1 cellular context compared by ENCODE assay signal in the genomic region with DNA sequence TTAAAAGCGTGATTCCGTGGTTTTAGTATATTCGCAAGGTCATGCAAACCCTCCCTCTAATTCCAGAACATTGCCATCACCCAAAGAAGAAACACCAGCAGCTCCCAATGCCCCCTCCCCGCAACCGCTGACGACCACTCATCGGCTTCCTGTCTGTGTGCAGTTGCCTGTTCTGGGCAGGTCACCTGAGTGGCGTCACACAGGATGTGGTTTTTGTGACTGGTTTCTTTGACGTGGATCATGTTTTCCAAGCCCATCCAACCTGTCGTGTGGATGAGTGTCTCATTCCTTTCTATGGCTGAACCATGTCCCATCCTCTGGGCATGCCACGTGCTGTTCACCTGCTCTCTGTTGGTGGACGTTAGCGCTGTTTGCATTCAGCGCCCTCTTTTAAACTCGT.
TF ChIP-seq lines count a peak whose summit lies in the region.

No MANE protein-coding gene starts in this region.

TF ChIP-seq in GM23338, 12 proteins besides CTCF, POLR2A, EP300 and RAD21:
- TF ChIP-seq, protein P1, sequence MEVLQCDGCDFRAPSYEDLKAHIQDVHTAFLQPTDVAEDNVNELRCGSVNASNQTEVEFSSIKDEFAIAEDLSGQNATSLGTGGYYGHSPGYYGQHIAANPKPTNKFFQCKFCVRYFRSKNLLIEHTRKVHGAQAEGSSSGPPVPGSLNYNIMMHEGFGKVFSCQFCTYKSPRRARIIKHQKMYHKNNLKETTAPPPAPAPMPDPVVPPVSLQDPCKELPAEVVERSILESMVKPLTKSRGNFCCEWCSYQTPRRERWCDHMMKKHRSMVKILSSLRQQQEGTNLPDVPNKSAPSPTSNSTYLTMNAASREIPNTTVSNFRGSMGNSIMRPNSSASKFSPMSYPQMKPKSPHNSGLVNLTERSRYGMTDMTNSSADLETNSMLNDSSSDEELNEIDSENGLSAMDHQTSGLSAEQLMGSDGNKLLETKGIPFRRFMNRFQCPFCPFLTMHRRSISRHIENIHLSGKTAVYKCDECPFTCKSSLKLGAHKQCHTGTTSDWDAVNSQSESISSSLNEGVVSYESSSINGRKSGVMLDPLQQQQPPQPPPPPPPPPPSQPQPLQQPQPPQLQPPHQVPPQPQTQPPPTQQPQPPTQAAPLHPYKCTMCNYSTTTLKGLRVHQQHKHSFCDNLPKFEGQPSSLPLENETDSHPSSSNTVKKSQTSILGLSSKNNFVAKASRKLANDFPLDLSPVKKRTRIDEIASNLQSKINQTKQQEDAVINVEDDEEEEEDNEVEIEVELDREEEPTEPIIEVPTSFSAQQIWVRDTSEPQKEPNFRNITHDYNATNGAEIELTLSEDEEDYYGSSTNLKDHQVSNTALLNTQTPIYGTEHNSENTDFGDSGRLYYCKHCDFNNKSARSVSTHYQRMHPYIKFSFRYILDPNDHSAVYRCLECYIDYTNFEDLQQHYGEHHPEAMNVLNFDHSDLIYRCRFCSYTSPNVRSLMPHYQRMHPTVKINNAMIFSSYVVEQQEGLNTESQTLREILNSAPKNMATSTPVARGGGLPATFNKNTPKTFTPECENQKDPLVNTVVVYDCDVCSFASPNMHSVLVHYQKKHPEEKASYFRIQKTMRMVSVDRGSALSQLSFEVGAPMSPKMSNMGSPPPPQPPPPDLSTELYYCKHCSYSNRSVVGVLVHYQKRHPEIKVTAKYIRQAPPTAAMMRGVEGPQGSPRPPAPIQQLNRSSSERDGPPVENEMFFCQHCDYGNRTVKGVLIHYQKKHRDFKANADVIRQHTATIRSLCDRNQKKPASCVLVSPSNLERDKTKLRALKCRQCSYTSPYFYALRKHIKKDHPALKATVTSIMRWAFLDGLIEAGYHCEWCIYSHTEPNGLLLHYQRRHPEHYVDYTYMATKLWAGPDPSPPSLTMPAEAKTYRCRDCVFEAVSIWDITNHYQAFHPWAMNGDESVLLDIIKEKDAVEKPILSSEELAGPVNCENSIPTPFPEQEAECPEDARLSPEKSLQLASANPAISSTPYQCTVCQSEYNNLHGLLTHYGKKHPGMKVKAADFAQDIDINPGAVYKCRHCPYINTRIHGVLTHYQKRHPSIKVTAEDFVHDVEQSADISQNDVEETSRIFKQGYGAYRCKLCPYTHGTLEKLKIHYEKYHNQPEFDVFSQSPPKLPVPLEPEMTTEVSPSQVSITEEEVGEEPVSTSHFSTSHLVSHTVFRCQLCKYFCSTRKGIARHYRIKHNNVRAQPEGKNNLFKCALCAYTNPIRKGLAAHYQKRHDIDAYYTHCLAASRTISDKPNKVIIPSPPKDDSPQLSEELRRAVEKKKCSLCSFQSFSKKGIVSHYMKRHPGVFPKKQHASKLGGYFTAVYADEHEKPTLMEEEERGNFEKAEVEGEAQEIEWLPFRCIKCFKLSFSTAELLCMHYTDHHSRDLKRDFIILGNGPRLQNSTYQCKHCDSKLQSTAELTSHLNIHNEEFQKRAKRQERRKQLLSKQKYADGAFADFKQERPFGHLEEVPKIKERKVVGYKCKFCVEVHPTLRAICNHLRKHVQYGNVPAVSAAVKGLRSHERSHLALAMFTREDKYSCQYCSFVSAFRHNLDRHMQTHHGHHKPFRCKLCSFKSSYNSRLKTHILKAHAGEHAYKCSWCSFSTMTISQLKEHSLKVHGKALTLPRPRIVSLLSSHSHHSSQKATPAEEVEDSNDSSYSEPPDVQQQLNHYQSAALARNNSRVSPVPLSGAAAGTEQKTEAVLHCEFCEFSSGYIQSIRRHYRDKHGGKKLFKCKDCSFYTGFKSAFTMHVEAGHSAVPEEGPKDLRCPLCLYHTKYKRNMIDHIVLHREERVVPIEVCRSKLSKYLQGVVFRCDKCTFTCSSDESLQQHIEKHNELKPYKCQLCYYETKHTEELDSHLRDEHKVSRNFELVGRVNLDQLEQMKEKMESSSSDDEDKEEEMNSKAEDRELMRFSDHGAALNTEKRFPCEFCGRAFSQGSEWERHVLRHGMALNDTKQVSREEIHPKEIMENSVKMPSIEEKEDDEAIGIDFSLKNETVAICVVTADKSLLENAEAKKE (CRISPR knock-in tag; IDR thresholded peaks at IDR 0.05): no peak
- no peak for TF ChIP-seq CREB1 (CRISPR knock-in tag; IDR thresholded peaks at IDR 0.05; ENCODE audit: low read depth)
- TF ChIP-seq NANOG (IDR thresholded peaks at IDR 0.05; ENCODE audit: borderline replicate concordance): no peak
- no peak for TF ChIP-seq EZH2phosphoT487 (IDR thresholded peaks at IDR 0.05; ENCODE audit: unreplicated experiment)
- TF ChIP-seq, protein P2, sequence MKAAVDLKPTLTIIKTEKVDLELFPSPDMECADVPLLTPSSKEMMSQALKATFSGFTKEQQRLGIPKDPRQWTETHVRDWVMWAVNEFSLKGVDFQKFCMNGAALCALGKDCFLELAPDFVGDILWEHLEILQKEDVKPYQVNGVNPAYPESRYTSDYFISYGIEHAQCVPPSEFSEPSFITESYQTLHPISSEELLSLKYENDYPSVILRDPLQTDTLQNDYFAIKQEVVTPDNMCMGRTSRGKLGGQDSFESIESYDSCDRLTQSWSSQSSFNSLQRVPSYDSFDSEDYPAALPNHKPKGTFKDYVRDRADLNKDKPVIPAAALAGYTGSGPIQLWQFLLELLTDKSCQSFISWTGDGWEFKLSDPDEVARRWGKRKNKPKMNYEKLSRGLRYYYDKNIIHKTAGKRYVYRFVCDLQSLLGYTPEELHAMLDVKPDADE (IDR thresholded peaks at IDR 0.05): no peak
- TF ChIP-seq JUNB (IDR thresholded peaks at IDR 0.05; ENCODE audit: unreplicated experiment): no peak
- TF ChIP-seq, protein P3, sequence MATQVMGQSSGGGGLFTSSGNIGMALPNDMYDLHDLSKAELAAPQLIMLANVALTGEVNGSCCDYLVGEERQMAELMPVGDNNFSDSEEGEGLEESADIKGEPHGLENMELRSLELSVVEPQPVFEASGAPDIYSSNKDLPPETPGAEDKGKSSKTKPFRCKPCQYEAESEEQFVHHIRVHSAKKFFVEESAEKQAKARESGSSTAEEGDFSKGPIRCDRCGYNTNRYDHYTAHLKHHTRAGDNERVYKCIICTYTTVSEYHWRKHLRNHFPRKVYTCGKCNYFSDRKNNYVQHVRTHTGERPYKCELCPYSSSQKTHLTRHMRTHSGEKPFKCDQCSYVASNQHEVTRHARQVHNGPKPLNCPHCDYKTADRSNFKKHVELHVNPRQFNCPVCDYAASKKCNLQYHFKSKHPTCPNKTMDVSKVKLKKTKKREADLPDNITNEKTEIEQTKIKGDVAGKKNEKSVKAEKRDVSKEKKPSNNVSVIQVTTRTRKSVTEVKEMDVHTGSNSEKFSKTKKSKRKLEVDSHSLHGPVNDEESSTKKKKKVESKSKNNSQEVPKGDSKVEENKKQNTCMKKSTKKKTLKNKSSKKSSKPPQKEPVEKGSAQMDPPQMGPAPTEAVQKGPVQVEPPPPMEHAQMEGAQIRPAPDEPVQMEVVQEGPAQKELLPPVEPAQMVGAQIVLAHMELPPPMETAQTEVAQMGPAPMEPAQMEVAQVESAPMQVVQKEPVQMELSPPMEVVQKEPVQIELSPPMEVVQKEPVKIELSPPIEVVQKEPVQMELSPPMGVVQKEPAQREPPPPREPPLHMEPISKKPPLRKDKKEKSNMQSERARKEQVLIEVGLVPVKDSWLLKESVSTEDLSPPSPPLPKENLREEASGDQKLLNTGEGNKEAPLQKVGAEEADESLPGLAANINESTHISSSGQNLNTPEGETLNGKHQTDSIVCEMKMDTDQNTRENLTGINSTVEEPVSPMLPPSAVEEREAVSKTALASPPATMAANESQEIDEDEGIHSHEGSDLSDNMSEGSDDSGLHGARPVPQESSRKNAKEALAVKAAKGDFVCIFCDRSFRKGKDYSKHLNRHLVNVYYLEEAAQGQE (IDR thresholded peaks at IDR 0.05; ENCODE audit: unreplicated experiment): no peak
- TF ChIP-seq POLR2AphosphoS5 (IDR thresholded peaks at IDR 0.05; ENCODE audit: low read depth): no peak
- no peak for TF ChIP-seq EZH2 (IDR thresholded peaks at IDR 0.05; ENCODE audit: low read depth, unreplicated experiment)
- TF ChIP-seq ZNF331 (CRISPR knock-in tag; IDR thresholded peaks at IDR 0.05; ENCODE audit: low read depth): no peak
- TF ChIP-seq STAT1 (IDR thresholded peaks at IDR 0.05; ENCODE audit: unreplicated experiment): no peak
- no peak for TF ChIP-seq ZNF114 (CRISPR knock-in tag; IDR thresholded peaks at IDR 0.05)
